Comparison of ENCODE assay signal across 8 cellular contexts in the genomic region with DNA sequence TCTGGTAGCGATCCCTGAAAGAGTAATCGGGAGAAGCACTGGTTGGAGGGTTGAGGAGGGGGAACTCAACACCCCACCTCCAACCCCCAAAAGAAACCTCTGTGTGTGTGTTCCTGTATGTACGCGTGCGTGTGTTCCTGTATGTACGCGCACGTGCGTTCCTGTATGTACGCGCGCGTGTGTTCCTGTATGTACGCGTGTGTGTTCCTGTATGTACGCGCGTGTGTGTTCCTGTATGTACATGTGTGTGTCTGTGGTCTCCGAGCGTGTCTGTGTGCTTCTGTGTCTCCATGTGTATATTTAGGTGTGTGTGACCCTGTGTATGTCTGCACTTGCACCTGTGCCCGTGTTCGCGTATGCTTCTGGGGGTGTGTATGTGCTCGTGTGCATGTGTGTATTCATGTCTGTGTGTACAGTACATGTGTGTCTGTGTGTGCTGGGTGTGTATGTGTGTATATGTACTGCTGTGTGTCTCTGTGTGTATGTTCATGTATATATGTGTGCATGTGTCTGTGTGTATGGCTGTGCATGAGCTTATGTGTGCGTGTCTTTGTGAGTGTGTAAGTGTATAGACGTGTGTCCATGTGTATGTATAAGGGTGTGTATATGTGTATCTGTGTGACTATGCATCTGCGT. TPM values are rescaled to one million over a fixed set of nuclear protein-coding genes. Genes with fewer than 3 reads are reported as not detected.
DNase-seq lines count a peak whose midpoint lies in the region; ATAC-seq and TF ChIP-seq lines count a peak whose summit lies in the region.

No MANE protein-coding gene starts in this region.

- no peak for TF ChIP-seq CTCF in brain (conservative IDR thresholded peaks at IDR 0.05)
- no peak for TF ChIP-seq CTCF in transverse colon (IDR thresholded peaks at IDR 0.05)

- peak overlapping the region; percentile 97 for H3K27ac Mint-ChIP-seq in activated T-cell treated with anti-CD3 and anti-CD28 coated beads, Interleukin-2, amount 50 U/mL, for 24 hours
- peak overlapping the region in 4 of 5 experiments; percentile 17 to 69 (median 39) for H3K27ac Mint-ChIP-seq in brain

- H3K4me1 ChIP-seq in mucosa of rectum (ENCODE audit: control insufficient read depth in 2 of 2, insufficient read depth in 2 of 2, low read length in 2 of 2) (peaks cover 20 to 25% of the 10 kb centered on the region in 2 donors), transverse colon (peaks cover 0 to 47% (median 28%) of the 10 kb centered on the region in 4 donors)

- no peak for TF ChIP-seq POLR2A in transverse colon (IDR thresholded peaks at IDR 0.05)

- H3K27me3 Mint-ChIP-seq in activated T-cell treated with anti-CD3 and anti-CD28 coated beads, Interleukin-2, amount 50 U/mL, for 24 hours = no peaks in the 10 kb centered on the region
- peaks cover 6% of the 10 kb centered on the region for H3K27me3 Mint-ChIP-seq in brain

- H3K9me3 Mint-ChIP-seq in activated T-cell treated with anti-CD3 and anti-CD28 coated beads, Interleukin-2, amount 50 U/mL, for 24 hours = no peaks in the 10 kb centered on the region
- H3K9me3 Mint-ChIP-seq in brain = no peaks in the 10 kb centered on the region

- no peak for DNase-seq in activated T-cell treated with anti-CD3 and anti-CD28 coated beads, Interleukin-2, amount 50 U/mL, for 24 hours
- no peak for DNase-seq in activated T-cell treated with anti-CD3 and anti-CD28 coated beads, Interleukin-2, amount 50 U/mL, for 1 hour
- no peak for DNase-seq in transverse colon

- no peaks in the 10 kb centered on the region for H3K9me3 ChIP-seq in mucosa of rectum (ENCODE audit: control insufficient read depth in 2 of 2, low read length in 2 of 2)
- H3K9me3 ChIP-seq in transverse colon = no peaks in the 10 kb centered on the region

- H3K27me3 ChIP-seq in mucosa of rectum (ENCODE audit: control insufficient read depth in 2 of 2, insufficient read depth in 2 of 2, low read length in 2 of 2) (no peaks in the 10 kb centered on the region), transverse colon (no peaks in the 10 kb centered on the region)

- peak overlapping the region; percentile 23 to 48 for H3K9ac ChIP-seq in mucosa of rectum (ENCODE audit: low read depth in 1 of 2, low read length in 2 of 2)

- in situ Hi-C loops in transverse colon (cut with MboI; ENCODE audit: low pct_ligation_motif_present in 1 of 4, low pct_unique_long_range_greater_than_20kb in 1 of 4, low sequenced_read_pairs in 3 of 4) = no loop called here

- H3K4me3 ChIP-seq in mucosa of rectum (ENCODE audit: low read length in 2 of 2) = no peak overlapping the region
- H3K4me3 ChIP-seq in transverse colon = no peak overlapping the region

- H3K36me3 ChIP-seq in mucosa of rectum (ENCODE audit: control insufficient read depth in 2 of 2, insufficient read depth in 2 of 2, low read length in 2 of 2) = no peaks in the 10 kb centered on the region
- no peaks in the 10 kb centered on the region for H3K36me3 ChIP-seq in transverse colon

- no peaks in the 10 kb centered on the region for H3K36me3 Mint-ChIP-seq in activated T-cell treated with anti-CD3 and anti-CD28 coated beads, Interleukin-2, amount 50 U/mL, for 24 hours (ENCODE audit: low read depth)
- H3K36me3 Mint-ChIP-seq in brain = no peaks in the 10 kb centered on the region

- H3K4me3 Mint-ChIP-seq in activated T-cell treated with anti-CD3 and anti-CD28 coated beads, Interleukin-2, amount 50 U/mL, for 24 hours = peak overlapping the region; percentile 46
- H3K4me3 Mint-ChIP-seq in brain = peak overlapping the region in 2 of 5 experiments; percentile 50 to 55

- WGBS in transverse colon (ENCODE audit: low coverage in 1 of 2), 2 donors = 95 to 97% methylated on average over 4 to 27 of the region's 27 CpGs

- ATAC-seq in HG03571 (IDR thresholded peaks at IDR 0.05; ENCODE audit: unreplicated experiment) = no peak
- no peak for ATAC-seq in HG03175 (IDR thresholded peaks at IDR 0.05; ENCODE audit: unreplicated experiment)
- ATAC-seq in HG03342 (IDR thresholded peaks at IDR 0.05; ENCODE audit: unreplicated experiment) = no peak

- no peak overlapping the region for H3K27ac ChIP-seq in mucosa of rectum (ENCODE audit: low read depth in 2 of 2, low read length in 2 of 2)
- peak overlapping the region; percentile 62 to 76 (median 70) for H3K27ac ChIP-seq in transverse colon

- intact Hi-C loops in transverse colon (cut with DNase I; ENCODE audit: low total_unique reads) = no loop called here

- peaks cover 67% of the 10 kb centered on the region for H3K4me1 Mint-ChIP-seq in activated T-cell treated with anti-CD3 and anti-CD28 coated beads, Interleukin-2, amount 50 U/mL, for 24 hours (ENCODE audit: low read depth)
- peaks cover 80% of the 10 kb centered on the region for H3K4me1 Mint-ChIP-seq in brain

- no peak for TF ChIP-seq EP300 in transverse colon (IDR thresholded peaks at IDR 0.05; ENCODE audit: low read depth)

RNA-seq across cellular contexts. Expression of a gene that starts 42.9 kb away (rescaled TPM):
- 34.8 TPM for polyA plus RNA-seq in brain (ENCODE audit: insufficient read depth, low read depth, low replicate concordance)
- 100 to 1,000 TPM; 140 to 304 (median 291) TPM for total RNA-seq in transverse colon

Comparison
In these comparisons a context has a peak if more than half of its experiments do, and no peak if none do; other contexts are left out.
1. H3K27ac ChIP-seq: peak in transverse colon (4 of 4); none in mucosa of rectum (0 of 2).